13 cellular contexts compared by ENCODE assay signal in the genomic region with DNA sequence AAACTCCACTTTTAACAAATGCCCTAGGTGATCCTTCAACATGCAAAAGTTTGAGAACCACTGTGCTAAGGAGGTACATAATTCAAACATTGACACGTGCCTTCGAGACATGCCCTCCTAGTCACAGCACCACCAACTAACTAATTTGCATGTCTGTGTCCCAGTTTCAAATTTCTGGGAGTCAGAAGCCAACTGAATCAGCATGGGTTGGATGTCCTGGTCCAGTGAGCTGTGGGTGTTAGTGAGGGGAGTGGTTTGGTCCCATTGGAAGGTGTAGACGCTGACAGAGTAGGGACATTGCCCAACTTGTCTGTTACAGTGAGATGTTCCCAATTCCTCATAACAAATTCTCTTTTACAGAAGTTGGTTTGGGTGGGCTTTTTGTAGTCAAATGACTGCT.
A peak's percentile ranks its signal among the peaks of the same experiment; 100 is the strongest.
DNase-seq lines count a peak whose midpoint lies in the region; ATAC-seq and TF ChIP-seq lines count a peak whose summit lies in the region.
"Had no signal": no experiment of that assay in that cellular context is flagged by ENCODE, and none has a peak within 500 bp of the region (broad histone marks: within the 10 kb centered on the region; RNA-seq: fewer than 3 reads in every experiment).

No MANE protein-coding gene starts in this region.

- no peak overlapping the region for H3K4me3 ChIP-seq in RWPE2 (ENCODE audit: severe bottlenecking)
- H3K4me3 ChIP-seq: BLaER1 treated with 17β-estradiol and CSF1 and Interleukin-3, amounts not matched to agents 10 nM and 100 nM; GM23248 had no signal

- H3K27me3 Mint-ChIP-seq in nephron progenitor cell (ENCODE audit: low read depth, poor library complexity) = peaks cover 15% of the 10 kb centered on the region

- H3K9me3 ChIP-seq in RWPE2 (ENCODE audit: severe bottlenecking) = no peaks in the 10 kb centered on the region
- H3K9me3 ChIP-seq: BLaER1 treated with 17β-estradiol and CSF1 and Interleukin-3, amounts not matched to agents 10 nM and 100 nM had no signal

- intact Hi-C loops in sciatic nerve (cut with DNase I) = no loop called here

- CTCF ChIA-PET in GM10248 (lab: Yijun Ruan, JAX) = no interaction called here

- H3K27ac Mint-ChIP-seq in nephron progenitor cell = peak overlapping the region; percentile 26
- H3K27ac Mint-ChIP-seq: CD4-positive, CD25-positive, alpha-beta regulatory T cell had no signal

- peak; percentile 4 for DNase-seq in activated CD8-positive, alpha-beta memory T cell treated with anti-CD3 and anti-CD28 coated beads for 24 hours
- DNase-seq in activated CD8-positive, alpha-beta memory T cell treated with anti-CD3 and anti-CD28 coated beads, Interleukin-2, amount 50 U/mL, for 4 hours = no peak
- peak; percentile 4 for DNase-seq in RWPE2 (ENCODE audit: low spot score)
- DNase-seq in nephron progenitor cell = peak; percentile 20
- DNase-seq in sciatic nerve (ENCODE audit: low spot score) = no peak
- DNase-seq in GM10248 (ENCODE audit: extremely low spot score) = no peak
- DNase-seq in HuH-7 (ENCODE audit: low spot score) = no peak
- DNase-seq: ACHN; CD4-positive, CD25-positive, alpha-beta regulatory T cell; DMS79; GM23248; IMR-90 had no signal

- no peaks in the 10 kb centered on the region for H3K36me3 Mint-ChIP-seq in nephron progenitor cell (ENCODE audit: low read depth)
- H3K36me3 Mint-ChIP-seq: CD4-positive, CD25-positive, alpha-beta regulatory T cell had no signal

- no peaks in the 10 kb centered on the region for H3K4me1 ChIP-seq in RWPE2 (ENCODE audit: insufficient read depth, poor library complexity, severe bottlenecking)

- H3K27me3 ChIP-seq in RWPE2 (ENCODE audit: insufficient read depth, poor library complexity, severe bottlenecking) = no peaks in the 10 kb centered on the region
- H3K27me3 ChIP-seq: BLaER1 treated with 17β-estradiol and CSF1 and Interleukin-3, amounts not matched to agents 10 nM and 100 nM had no signal

- POLR2A ChIA-PET in GM10248 (lab: Yijun Ruan, JAX) = no interaction called here

- no peak overlapping the region for H3K27ac ChIP-seq in RWPE2 (ENCODE audit: poor library complexity, severe bottlenecking)
- H3K27ac ChIP-seq: BLaER1 treated with 17β-estradiol and CSF1 and Interleukin-3, amounts not matched to agents 10 nM and 100 nM; GM23248 had no signal

- no peak for TF ChIP-seq CTCF in RWPE2 (IDR thresholded peaks at IDR 0.05; ENCODE audit: poor library complexity, severe bottlenecking)
- no peak for TF ChIP-seq CTCF in nephron progenitor cell (IDR thresholded peaks at IDR 0.05)
- no peak for TF ChIP-seq CTCF in GM10248 (IDR thresholded peaks at IDR 0.05; ENCODE audit: control extremely low read depth, extremely low read depth, low read depth, missing control alignments)

- no peaks in the 10 kb centered on the region for H3K9me3 Mint-ChIP-seq in nephron progenitor cell

- peaks cover 49% of the 10 kb centered on the region for H3K4me1 Mint-ChIP-seq in nephron progenitor cell
- H3K4me1 Mint-ChIP-seq: CD4-positive, CD25-positive, alpha-beta regulatory T cell had no signal

- no peak for ATAC-seq in RWPE2 (ENCODE audit: low read depth)
- ATAC-seq in sciatic nerve = no peak

- no peaks in the 10 kb centered on the region for H3K36me3 ChIP-seq in RWPE2 (ENCODE audit: low read depth)
- H3K36me3 ChIP-seq: BLaER1 treated with 17β-estradiol and CSF1 and Interleukin-3, amounts not matched to agents 10 nM and 100 nM had no signal

- H3K4me3 Mint-ChIP-seq in nephron progenitor cell = no peak overlapping the region
- H3K4me3 Mint-ChIP-seq: CD4-positive, CD25-positive, alpha-beta regulatory T cell had no signal

Comparison
In these comparisons a context has a peak if more than half of its experiments do, and no peak if none do; other contexts are left out.
1. DNase-seq: peak in activated CD8-positive, alpha-beta memory T cell treated with anti-CD3 and anti-CD28 coated beads for 24 hours (single experiment), RWPE2 (single experiment) and nephron progenitor cell (single experiment); none in activated CD8-positive, alpha-beta memory T cell treated with anti-CD3 and anti-CD28 coated beads, Interleukin-2, amount 50 U/mL, for 4 hours (single experiment), sciatic nerve (single experiment), GM10248 (single experiment) and HuH-7 (single experiment).